20 cellular contexts compared by ENCODE assay signal in genomic region chr3:178318440-178318839, GRCh38.
"Had no signal": no experiment of that assay in that cellular context is flagged by ENCODE, and none has a peak within 500 bp of the region (broad histone marks: within the 10 kb centered on the region; RNA-seq: fewer than 3 reads in every experiment).

No MANE protein-coding gene starts in this region.

- H3K4me3 ChIP-seq: Peyer's patch, SJSA1, SK-N-MC had no signal

- H3K27me3 ChIP-seq: Peyer's patch, SJSA1 had no signal

- H3K27ac ChIP-seq: SJSA1, SK-N-MC had no signal

- DNase-seq: KBM-7, MV-4-11, NCI-H1048, NCI-H1105, NCI-H1417, NCI-H1436 treated with DMSO at 0.1 percent for 48 hours, NCI-H1694, NCI-H187 treated with DMSO at 0.1 percent for 48 hours, NCI-H2081, NCI-H2107, NCI-H2227 treated with DMSO at 0.1 percent for 48 hours, NCI-H524, NCI-H526 treated with DMSO at 0.1 percent for 48 hours, NCI-H748 treated with DMSO at 0.1 percent for 48 hours, PC-3, Peyer's patch, SHP77 treated with DMSO at 0.1 percent for 48 hours had no signal

- ATAC-seq: PC-3, Right ventricle myocardium inferior had no signal

- H3K36me3 ChIP-seq: Peyer's patch, SJSA1 had no signal

- H3K9me3 ChIP-seq: Peyer's patch, SJSA1 had no signal
